ENCODE assay signal across 9 cellular contexts in the genomic region with DNA sequence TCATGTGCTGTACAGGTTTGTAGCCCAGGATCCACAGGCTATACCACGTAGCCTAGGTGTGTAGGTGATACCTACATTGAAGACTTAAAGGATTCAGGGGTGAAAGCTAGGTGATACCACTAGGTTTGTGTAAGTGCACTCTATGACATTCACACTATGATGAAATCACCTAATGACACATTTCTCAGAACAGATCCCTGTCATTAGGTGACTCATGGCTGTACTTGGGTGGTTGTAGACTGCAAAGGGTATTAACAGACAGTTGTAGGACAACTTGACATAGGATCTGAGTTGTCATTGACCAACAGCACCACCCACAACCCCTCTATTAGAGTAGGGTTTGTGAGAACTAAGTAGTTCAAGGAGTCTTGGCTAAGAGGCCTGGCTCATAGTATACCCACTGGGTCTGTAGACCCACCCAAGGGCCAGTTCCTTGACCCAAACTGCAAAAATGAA. TPM values are rescaled to one million over a fixed set of nuclear protein-coding genes. Genes with fewer than 3 reads are reported as not detected.
DNase-seq lines count a peak whose midpoint lies in the region; ATAC-seq and TF ChIP-seq lines count a peak whose summit lies in the region.
"Had no signal": no experiment of that assay in that cellular context is flagged by ENCODE, and none has a peak within 500 bp of the region (broad histone marks: within the 10 kb centered on the region; RNA-seq: fewer than 3 reads in every experiment).

No MANE protein-coding gene starts in this region.

- H3K4me3 ChIP-seq in naive thymus-derived CD4-positive, alpha-beta T cell (ENCODE audit: low read length): no peak overlapping the region
- H3K4me3 ChIP-seq in body of pancreas (no peak overlapping the region), spleen (no peak overlapping the region)
- H3K4me3 ChIP-seq: ascending aorta had no signal

- H3K27me3 Mint-ChIP-seq in activated CD8-positive, alpha-beta T cell treated with anti-CD3 and anti-CD28 coated beads for 36 hours: no peaks in the 10 kb centered on the region
- no peaks in the 10 kb centered on the region for H3K27me3 Mint-ChIP-seq in naive thymus-derived CD4-positive, alpha-beta T cell

- H3K36me3 ChIP-seq in naive thymus-derived CD4-positive, alpha-beta T cell (ENCODE audit: control insufficient read depth in 2 of 3, insufficient read depth in 3 of 3, low read length in 3 of 3): no peaks in the 10 kb centered on the region
- no peaks in the 10 kb centered on the region for H3K36me3 ChIP-seq in body of pancreas (replicated peaks in 1 of 2; ENCODE audit: insufficient read depth in 1 of 2, low read depth in 2 of 2)
- no peaks in the 10 kb centered on the region for H3K36me3 ChIP-seq in spleen
- H3K36me3 ChIP-seq: ascending aorta had no signal

- 91 to 100% methylated on average over 1 of the region's 1 CpG for WGBS in body of pancreas, 2 donors
- WGBS in spleen, 5 donors: 90 to 96% (median 94%) methylated on average over 1 of the region's 1 CpG

- POLR2A ChIA-PET in activated CD8-positive, alpha-beta T cell treated with anti-CD3 and anti-CD28 coated beads for 36 hours (lab: Charles Lee): interaction anchor here (0.7 to 3.0 kb wide), 6 partner anchors 9 to 53 kb away, joined by 3 to 11 read pairs (median 3); no protein-coding TSS in a partner anchor
- POLR2A ChIA-PET in naive thymus-derived CD4-positive, alpha-beta T cell (lab: Charles Lee): interaction anchor here (0.5 to 5.7 kb wide), 10 partner anchors 9 to 57 kb away, joined by 3 to 41 read pairs (median 3); partner anchors contain the start of genes METTL4, NDC80 and SMCHD1

- no peaks in the 10 kb centered on the region for H3K36me3 Mint-ChIP-seq in activated CD8-positive, alpha-beta T cell treated with anti-CD3 and anti-CD28 coated beads for 36 hours (ENCODE audit: low read depth)
- H3K36me3 Mint-ChIP-seq in naive thymus-derived CD4-positive, alpha-beta T cell: peaks cover 4 to 25% (median 7%) of the 10 kb centered on the region in 5 donors

- TF ChIP-seq POLR2A in body of pancreas (IDR thresholded peaks at IDR 0.05) (no peak), spleen (IDR thresholded peaks at IDR 0.05) (no peak)

- ATAC-seq in GM19035 (IDR thresholded peaks at IDR 0.05; ENCODE audit: unreplicated experiment) (peak; percentile 91), HG03196 (IDR thresholded peaks at IDR 0.05; ENCODE audit: unreplicated experiment) (peak; percentile 84), body of pancreas (no peak)
- peak; percentile 97 for ATAC-seq in activated CD8-positive, alpha-beta T cell treated with anti-CD3 and anti-CD28 coated beads for 36 hours
- ATAC-seq in naive thymus-derived CD4-positive, alpha-beta T cell: peak; percentile 83

- no peak overlapping the region for H3K4me3 Mint-ChIP-seq in activated CD8-positive, alpha-beta T cell treated with anti-CD3 and anti-CD28 coated beads for 36 hours
- peak overlapping the region in 1 of 10 donors; percentile 35 for H3K4me3 Mint-ChIP-seq in naive thymus-derived CD4-positive, alpha-beta T cell

- intact Hi-C loops in activated CD8-positive, alpha-beta T cell treated with anti-CD3 and anti-CD28 coated beads for 36 hours (cut with micrococcal nuclease): no loop called here
- intact Hi-C loops in naive thymus-derived CD4-positive, alpha-beta T cell (cut with micrococcal nuclease): loop anchor here in 1 of 2 donors (1.0 kb wide), 1 partner anchor 8 kb away; no protein-coding TSS in a partner anchor
- intact Hi-C loops in body of pancreas (cut with DNase I): no loop called here
- intact Hi-C loops in spleen (cut with DNase I; ENCODE audit: low total_unique reads): no loop called here

- H3K27ac ChIP-seq in naive thymus-derived CD4-positive, alpha-beta T cell (ENCODE audit: low read depth, low read length): no peak overlapping the region
- no peak overlapping the region for H3K27ac ChIP-seq in body of pancreas
- peak overlapping the region in 4 of 8 donors; percentile 35 to 81 (median 51) for H3K27ac ChIP-seq in spleen
- H3K27ac ChIP-seq: ascending aorta had no signal

- H3K27ac Mint-ChIP-seq in activated CD8-positive, alpha-beta T cell treated with anti-CD3 and anti-CD28 coated beads for 36 hours: peak overlapping the region; percentile 64
- peak overlapping the region in 3 of 9 donors; percentile 38 to 52 (median 47) for H3K27ac Mint-ChIP-seq in naive thymus-derived CD4-positive, alpha-beta T cell

- H3K9me3 ChIP-seq in naive thymus-derived CD4-positive, alpha-beta T cell (ENCODE audit: control insufficient read depth in 2 of 3, low read length in 3 of 3): no peaks in the 10 kb centered on the region
- H3K9me3 ChIP-seq in body of pancreas (no peaks in the 10 kb centered on the region), spleen (peaks cover 0 to 4% (median 0%) of the 10 kb centered on the region in 8 donors)
- H3K9me3 ChIP-seq: ascending aorta had no signal

- CTCF ChIA-PET in activated CD8-positive, alpha-beta T cell treated with anti-CD3 and anti-CD28 coated beads for 36 hours (lab: Charles Lee): interaction anchor here (0.9 to 2.2 kb wide), 4 partner anchors 9 to 36 kb away, joined by 3 to 6 read pairs (median 3); no protein-coding TSS in a partner anchor
- CTCF ChIA-PET in naive thymus-derived CD4-positive, alpha-beta T cell (lab: Charles Lee): interaction anchor here (1.0 kb wide), 1 partner anchor 9 kb away, joined by 5 read pairs; no protein-coding TSS in a partner anchor

- H3K27me3 ChIP-seq in naive thymus-derived CD4-positive, alpha-beta T cell (ENCODE audit: control insufficient read depth in 2 of 2, insufficient read depth in 2 of 2, low read length in 2 of 2): no peaks in the 10 kb centered on the region
- H3K27me3 ChIP-seq in body of pancreas (no peaks in the 10 kb centered on the region), spleen (replicated peaks in 1 of 7) (no peaks in the 10 kb centered on the region)
- H3K27me3 ChIP-seq: ascending aorta had no signal

- H3K4me1 Mint-ChIP-seq in activated CD8-positive, alpha-beta T cell treated with anti-CD3 and anti-CD28 coated beads for 36 hours (ENCODE audit: low read depth): peaks cover 22% of the 10 kb centered on the region
- H3K4me1 Mint-ChIP-seq in naive thymus-derived CD4-positive, alpha-beta T cell: peaks cover 11 to 38% (median 26%) of the 10 kb centered on the region in 7 donors

- peaks cover 5% of the 10 kb centered on the region for H3K9me3 Mint-ChIP-seq in activated CD8-positive, alpha-beta T cell treated with anti-CD3 and anti-CD28 coated beads for 36 hours
- peaks cover 0 to 13% (median 7%) of the 10 kb centered on the region in 11 donors for H3K9me3 Mint-ChIP-seq in naive thymus-derived CD4-positive, alpha-beta T cell

- TF ChIP-seq CTCF in activated CD8-positive, alpha-beta T cell treated with anti-CD3 and anti-CD28 coated beads for 36 hours (IDR thresholded peaks at IDR 0.05): no peak
- TF ChIP-seq CTCF in body of pancreas (IDR thresholded peaks at IDR 0.05): no peak
- TF ChIP-seq CTCF in spleen (IDR thresholded peaks at IDR 0.05 in 8 of 11, conservative IDR thresholded peaks at IDR 0.05 in 3 of 11): no peak

- peak; percentile 60 for DNase-seq in activated CD8-positive, alpha-beta T cell treated with anti-CD3 and anti-CD28 coated beads for 36 hours
- DNase-seq in naive thymus-derived CD4-positive, alpha-beta T cell: no peak
- no peak for DNase-seq in activated CD8-positive, alpha-beta memory T cell treated with anti-CD3 and anti-CD28 coated beads, Interleukin-2, amount 50 U/mL, for 4 hours
- DNase-seq in DMS114 treated with DMSO at 0.1 percent for 48 hours (lab: John Stamatoyannopoulos, UW; ENCODE audit: unreplicated experiment) (no peak), body of pancreas (no peak), spleen (no peak)

- H3K4me1 ChIP-seq in naive thymus-derived CD4-positive, alpha-beta T cell (ENCODE audit: control insufficient read depth in 2 of 2, insufficient read depth in 2 of 2, low read length in 2 of 2): peaks cover 0 to 5% of the 10 kb centered on the region in 2 donors
- H3K4me1 ChIP-seq in body of pancreas (no peaks in the 10 kb centered on the region), spleen (no peaks in the 10 kb centered on the region)
- H3K4me1 ChIP-seq: ascending aorta had no signal

RNA-seq across cellular contexts. Expression of gene SMCHD1, which starts 27.7 kb away (rescaled TPM):
- 10 to 100 TPM; 97.4 to 98.9 TPM for total RNA-seq in activated CD8-positive, alpha-beta T cell treated with anti-CD3 and anti-CD28 coated beads for 36 hours
- total RNA-seq in naive thymus-derived CD4-positive, alpha-beta T cell: 100 to 1,000 TPM; 181 to 305 (median 236) TPM
- polyA plus RNA-seq in naive thymus-derived CD4-positive, alpha-beta T cell: 10 to 100 TPM; 41.4 to 51.5 TPM
- total RNA-seq in body of pancreas: 100 to 1,000 TPM in 1 of 2 donors, 10 to 100 TPM in 1; 56.0 to 100 TPM
- 100 to 1,000 TPM; 142 to 361 (median 203) TPM for total RNA-seq in spleen
- 10 to 100 TPM; 14.7 to 15.5 (median 15.1) TPM for polyA plus RNA-seq in spleen

RNA-seq across cellular contexts. Expression of gene NDC80, which starts 56.5 kb away (rescaled TPM):
- 10 to 100 TPM; 81.3 to 82.2 TPM for total RNA-seq in activated CD8-positive, alpha-beta T cell treated with anti-CD3 and anti-CD28 coated beads for 36 hours
- total RNA-seq in naive thymus-derived CD4-positive, alpha-beta T cell: 10 to 100 TPM in 1 of 5 experiments, 1 to 10 TPM in 4; 2.4 to 53.6 (median 2.7) TPM
- 1 to 10 TPM; 1.3 to 2.4 TPM for polyA plus RNA-seq in naive thymus-derived CD4-positive, alpha-beta T cell
- total RNA-seq in body of pancreas: not detected
- 1 to 10 TPM; 3.4 to 7.3 (median 4.4) TPM for total RNA-seq in spleen
- polyA plus RNA-seq in spleen: 1 to 10 TPM; 3.4 to 9.0 (median 4.4) TPM
- total RNA-seq: ascending aorta had no signal

RNA-seq across cellular contexts. Expression of gene METTL4, which starts 56.5 kb away (rescaled TPM):
- total RNA-seq in activated CD8-positive, alpha-beta T cell treated with anti-CD3 and anti-CD28 coated beads for 36 hours: 10 to 100 TPM; 18.9 to 20.5 TPM
- 10 to 100 TPM; 13.8 to 32.5 (median 22.8) TPM for total RNA-seq in naive thymus-derived CD4-positive, alpha-beta T cell
- polyA plus RNA-seq in naive thymus-derived CD4-positive, alpha-beta T cell: 10 to 100 TPM; 12.0 to 18.7 TPM
- total RNA-seq in body of pancreas: 1 to 10 TPM; 1.8 to 4.3 TPM
- 10 to 100 TPM; 12.5 to 30.8 (median 16.9) TPM for total RNA-seq in spleen
- polyA plus RNA-seq in spleen: 10 to 100 TPM in 2 of 3 donors, 1 to 10 TPM in 1; 9.1 to 11.8 (median 10.3) TPM
- total RNA-seq: ascending aorta had no signal
